ENCODE assay signal across 33 cellular contexts in genomic region chr1:222090103-222090502, GRCh38.
DNase-seq lines count a peak whose midpoint lies in the region; ATAC-seq and TF ChIP-seq lines count a peak whose summit lies in the region.
"Had no signal": no experiment of that assay in that cellular context is flagged by ENCODE, and none has a peak within 500 bp of the region (broad histone marks: within the 10 kb centered on the region; RNA-seq: fewer than 3 reads in every experiment).

No MANE protein-coding gene starts in this region.

- no peaks in the 10 kb centered on the region; the same call in 2 of the 3 replicates for H3K9me3 Mint-ChIP-seq in GM23338
- H3K9me3 Mint-ChIP-seq: activated B cell treated with CpG ODN at 0.5 μM for 24 hours; stimulated activated naive CD8-positive, alpha-beta T cell treated with anti-CD3 and anti-CD28 coated beads, Interleukin-15, Interleukin-2, amounts not matched to agents 100 ng/mL and 50 ng/mL, for 24 hours had no signal

- H3K4me3 ChIP-seq in GM23338: no peak overlapping the region
- H3K4me3 ChIP-seq in astrocyte of the spinal cord (ENCODE audit: low read depth, low read length): no peak overlapping the region
- H3K4me3 ChIP-seq: A549, psoas muscle, vagina had no signal

- no peaks in the 10 kb centered on the region for H3K9me2 ChIP-seq in GM23338 (ENCODE audit: insufficient read depth)

- no peaks in the 10 kb centered on the region for H4K20me1 ChIP-seq in GM23338 (replicated peaks; ENCODE audit: insufficient read depth)

- H3K79me2 ChIP-seq in GM23338 (replicated peaks; ENCODE audit: insufficient read depth): no peaks in the 10 kb centered on the region

- TF ChIP-seq CTCF in GM23338 (conservative IDR thresholded peaks at IDR 0.05; ENCODE audit: low read depth in 2 of 2) (no peak), astrocyte of the spinal cord (IDR thresholded peaks at IDR 0.05; ENCODE audit: low read depth, low read length) (no peak), GM10266 (IDR thresholded peaks at IDR 0.05; ENCODE audit: control insufficient read depth, insufficient read depth, low read depth, missing control alignments) (no peak)

- H3K27ac ChIP-seq in GM23338 (ENCODE audit: low read depth): no peak overlapping the region
- H3K27ac ChIP-seq: A549, epithelial cell of prostate, foreskin keratinocyte, psoas muscle, vagina had no signal

- H3K4me1 Mint-ChIP-seq in GM23338: no peaks in the 10 kb centered on the region
- H3K4me1 Mint-ChIP-seq: activated B cell treated with CpG ODN at 0.5 μM for 24 hours, immature natural killer cell, naive B cell had no signal

- no peaks in the 10 kb centered on the region for H3F3A ChIP-seq in GM23338 (replicated peaks; ENCODE audit: low read depth)

- no peak overlapping the region for H3K4me3 Mint-ChIP-seq in GM23338
- H3K4me3 Mint-ChIP-seq: activated B cell treated with CpG ODN at 0.5 μM for 24 hours; activated T-cell treated with anti-CD3 and anti-CD28 coated beads, Interleukin-2, amount 50 U/mL, for 72 hours; immature natural killer cell; naive B cell; stimulated activated naive CD8-positive, alpha-beta T cell treated with anti-CD3 and anti-CD28 coated beads, Interleukin-15, Interleukin-2, amounts not matched to agents 100 ng/mL and 50 ng/mL, for 24 hours had no signal

- in situ Hi-C loops in astrocyte of the spinal cord (cut with HindIII; ENCODE audit: low sequenced_read_pairs): no loop called here

- H3K36me3 ChIP-seq in GM23338 (ENCODE audit: insufficient read depth): no peaks in the 10 kb centered on the region
- H3K36me3 ChIP-seq: vagina had no signal

- peaks cover 1% of the 10 kb centered on the region for H3K27me3 Mint-ChIP-seq in GM23338 (ENCODE audit: insufficient read depth, low read depth, poor library complexity)

- H3K4me1 ChIP-seq in GM23338 (ENCODE audit: insufficient read depth): peaks cover 3% of the 10 kb centered on the region; the same call in 1 of the 2 replicates
- H3K4me1 ChIP-seq: A549, foreskin keratinocyte, psoas muscle had no signal

- H3K27me3 ChIP-seq in GM23338 (ENCODE audit: insufficient read depth): no peaks in the 10 kb centered on the region
- H3K27me3 ChIP-seq: vagina had no signal

- H3K27ac Mint-ChIP-seq in GM23338: no peak overlapping the region
- H3K27ac Mint-ChIP-seq: activated B cell treated with CpG ODN at 0.5 μM for 24 hours; activated T-cell treated with anti-CD3 and anti-CD28 coated beads, Interleukin-2, amount 50 U/mL, for 72 hours; immature natural killer cell; naive B cell; stimulated activated naive CD8-positive, alpha-beta T cell treated with anti-CD3 and anti-CD28 coated beads, Interleukin-15, Interleukin-2, amounts not matched to agents 100 ng/mL and 50 ng/mL, for 24 hours had no signal

- no peak for ATAC-seq in GM23338
- ATAC-seq: A549; activated T-cell treated with anti-CD3 and anti-CD28 coated beads, Interleukin-2, amount 50 U/mL, for 72 hours; foreskin keratinocyte; HepG2; left ventricle myocardium superior; PC-3; psoas muscle; Right ventricle myocardium inferior had no signal

- peak overlapping the region; percentile 77; the same call in 1 of the 2 replicates for H2AFZ ChIP-seq in GM23338

- DNase-seq in AG08395 (ENCODE audit: low spot score) (peak; percentile 40), GM23338 (ENCODE audit: low spot score) (no peak), astrocyte of the spinal cord (ENCODE audit: low read depth, low spot score) (peak; percentile 36), islet precursor cell (peak; percentile 47), occipital lobe (lab: John Stamatoyannopoulos, UW) (no peak), cortex of kidney (lab: John Stamatoyannopoulos, UW) (no peak), GM10266 (ENCODE audit: extremely low spot score) (no peak)
- no peak for DNase-seq in activated effector memory CD4-positive, alpha-beta T cell treated with anti-CD3 and anti-CD28 coated beads, Interleukin-2, amount 50 U/mL, for 16 hours
- DNase-seq: activated B cell treated with CpG ODN at 0.5 μM for 24 hours; activated CD4-positive, alpha-beta T cell treated with anti-CD3 and anti-CD28 coated beads, Interleukin-2, amount 50 U/mL, for 1 hour; activated naive CD4-positive, alpha-beta T cell treated with Interleukin-2 at 50 U/mL for 16 hours; activated T-cell treated with anti-CD3 and anti-CD28 coated beads, Interleukin-2, amount 50 U/mL, for 72 hours; C1 segment of cervical spinal cord; COR-L47; DMS53; effector CD4-positive, alpha-beta T cell; foreskin keratinocyte; hippocampal formation; immature natural killer cell; Kasumi-1; left ventricle myocardium superior; naive B cell; NCI-H1092; NCI-H1694 treated with DMSO at 0.1 percent for 48 hours; NCI-H524; PC-3; psoas muscle had no signal

- H3K4me2 ChIP-seq in GM23338: no peak overlapping the region
- H3K4me2 ChIP-seq: A549 had no signal

- no peaks in the 10 kb centered on the region; the same call in 2 of the 3 replicates for H3K36me3 Mint-ChIP-seq in GM23338 (ENCODE audit: low read depth)

TF ChIP-seq in GM23338, 12 proteins besides CTCF, POLR2A, EP300 and RAD21 (continues in another document):
- TF ChIP-seq EZH2 (IDR thresholded peaks at IDR 0.05; ENCODE audit: low read depth, unreplicated experiment) (no peak), POLR2AphosphoS5 (IDR thresholded peaks at IDR 0.05; ENCODE audit: low read depth) (no peak), CREB1 (CRISPR knock-in tag; IDR thresholded peaks at IDR 0.05; ENCODE audit: low read depth) (no peak), JUNB (IDR thresholded peaks at IDR 0.05; ENCODE audit: unreplicated experiment) (no peak), NANOG (IDR thresholded peaks at IDR 0.05; ENCODE audit: borderline replicate concordance) (no peak), ZNF114 (CRISPR knock-in tag; IDR thresholded peaks at IDR 0.05) (no peak), ZNF331 (CRISPR knock-in tag; IDR thresholded peaks at IDR 0.05; ENCODE audit: low read depth) (no peak), STAT1 (IDR thresholded peaks at IDR 0.05; ENCODE audit: unreplicated experiment) (no peak), EZH2phosphoT487 (IDR thresholded peaks at IDR 0.05; ENCODE audit: unreplicated experiment) (no peak), ETS1 (IDR thresholded peaks at IDR 0.05) (no peak)

Comparison
In these comparisons a context has a peak if more than half of its experiments do, and no peak if none do; other contexts are left out.
1. DNase-seq: peak in AG08395 (single experiment), astrocyte of the spinal cord (single experiment) and islet precursor cell (single experiment); none in GM23338 (single experiment), activated effector memory CD4-positive, alpha-beta T cell treated with anti-CD3 and anti-CD28 coated beads, Interleukin-2, amount 50 U/mL, for 16 hours (single experiment), occipital lobe (single experiment), cortex of kidney (single experiment) and GM10266 (single experiment).